ENCODE assay signal across 22 cellular contexts in the genomic region with DNA sequence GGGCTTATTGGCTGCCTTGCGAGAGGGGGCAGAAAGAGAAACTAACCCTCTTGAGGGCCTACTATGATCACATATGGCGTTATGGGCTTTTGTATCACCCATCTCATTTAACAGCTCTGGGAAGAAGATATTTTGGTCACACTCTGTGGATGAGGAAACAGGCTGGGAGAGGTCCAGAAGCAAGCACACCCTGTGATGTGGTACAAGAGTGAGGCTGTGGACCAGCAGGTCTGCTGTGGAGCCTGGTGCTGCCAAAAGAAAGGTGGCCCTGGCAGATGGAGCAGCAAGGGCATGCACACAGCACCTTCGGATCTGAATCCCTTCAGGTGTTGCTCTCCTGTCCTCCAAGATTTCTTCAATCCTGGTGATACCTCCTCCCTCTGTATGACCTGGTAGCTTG.
"Had no signal": no experiment of that assay in that cellular context is flagged by ENCODE, and none has a peak within 500 bp of the region (broad histone marks: within the 10 kb centered on the region; RNA-seq: fewer than 3 reads in every experiment).

No MANE protein-coding gene starts in this region.

- H3K4me1 ChIP-seq: left lung, upper lobe of left lung had no signal

- H3K27me3 Mint-ChIP-seq: activated naive CD4-positive, alpha-beta T cell treated with anti-CD3 and anti-CD28 coated beads, Interleukin-2, amount 10 ng/mL, durations not matched to agents 7 days and 5 days; T-cell had no signal

- H3K4me3 Mint-ChIP-seq: activated naive CD4-positive, alpha-beta T cell treated with anti-CD3 and anti-CD28 coated beads, Interleukin-2, amount 10 ng/mL, durations not matched to agents 7 days and 5 days; natural killer cell; T-cell had no signal

- H3K4me1 Mint-ChIP-seq: activated naive CD4-positive, alpha-beta T cell treated with anti-CD3 and anti-CD28 coated beads, Interleukin-2, amount 10 ng/mL, durations not matched to agents 7 days and 5 days; T-cell had no signal

- H3K9me3 ChIP-seq: left lung, SK-N-SH, upper lobe of left lung had no signal

- H3K36me3 ChIP-seq: cardiac muscle cell, left lung, upper lobe of left lung had no signal

- ATAC-seq: left lung, natural killer cell, T-cell had no signal

- DNase-seq: activated CD4-positive, CD25-positive, alpha-beta regulatory T cell treated with anti-CD3 and anti-CD28 coated beads, Interleukin-2, amount 50 U/mL, for 72 hours; activated naive CD4-positive, alpha-beta T cell treated with anti-CD3 and anti-CD28 coated beads, Interleukin-2, amount 10 ng/mL, durations not matched to agents 7 days and 5 days; activated T-cell treated with anti-CD3 and anti-CD28 coated beads for 4 hours; effector CD8-positive, alpha-beta T cell; foreskin melanocyte; left lung; mesenchymal stem cell; natural killer cell; retina; SK-N-SH; stimulated activated CD4-positive, alpha-beta T cell treated with anti-CD3 and anti-CD28 coated beads, Interleukin-4, amount 100 ng/mL, for 4 hours; stimulated activated CD8-positive, alpha-beta memory T cell treated with anti-CD3 and anti-CD28 coated beads, Interleukin-4, amount 100 ng/mL, for 48 hours; stimulated activated naive CD4-positive, alpha-beta T cell treated with Interleukin-2 at 50 U/mL for 16 hours; T-cell; T-helper 9 cell had no signal

- H3K9me3 Mint-ChIP-seq: activated naive CD4-positive, alpha-beta T cell treated with anti-CD3 and anti-CD28 coated beads, Interleukin-2, amount 10 ng/mL, durations not matched to agents 7 days and 5 days; natural killer cell; T-cell had no signal

- H3K36me3 Mint-ChIP-seq: activated naive CD4-positive, alpha-beta T cell treated with anti-CD3 and anti-CD28 coated beads, Interleukin-2, amount 10 ng/mL, durations not matched to agents 7 days and 5 days; natural killer cell had no signal

- H3K27ac Mint-ChIP-seq: activated naive CD4-positive, alpha-beta T cell treated with anti-CD3 and anti-CD28 coated beads, Interleukin-2, amount 10 ng/mL, durations not matched to agents 7 days and 5 days; natural killer cell; T-cell had no signal

- H3K4me3 ChIP-seq: cardiac muscle cell, coronary artery, left lung, skin epidermis, upper lobe of left lung had no signal

- H3K27me3 ChIP-seq: cardiac muscle cell, left lung, upper lobe of left lung had no signal

- H3K27ac ChIP-seq: cardiac muscle cell, coronary artery, left lung, upper lobe of left lung had no signal

- FAIRE-seq: astrocyte, endothelial cell of umbilical vein, islet of Langerhans had no signal
